In the genomic region with DNA sequence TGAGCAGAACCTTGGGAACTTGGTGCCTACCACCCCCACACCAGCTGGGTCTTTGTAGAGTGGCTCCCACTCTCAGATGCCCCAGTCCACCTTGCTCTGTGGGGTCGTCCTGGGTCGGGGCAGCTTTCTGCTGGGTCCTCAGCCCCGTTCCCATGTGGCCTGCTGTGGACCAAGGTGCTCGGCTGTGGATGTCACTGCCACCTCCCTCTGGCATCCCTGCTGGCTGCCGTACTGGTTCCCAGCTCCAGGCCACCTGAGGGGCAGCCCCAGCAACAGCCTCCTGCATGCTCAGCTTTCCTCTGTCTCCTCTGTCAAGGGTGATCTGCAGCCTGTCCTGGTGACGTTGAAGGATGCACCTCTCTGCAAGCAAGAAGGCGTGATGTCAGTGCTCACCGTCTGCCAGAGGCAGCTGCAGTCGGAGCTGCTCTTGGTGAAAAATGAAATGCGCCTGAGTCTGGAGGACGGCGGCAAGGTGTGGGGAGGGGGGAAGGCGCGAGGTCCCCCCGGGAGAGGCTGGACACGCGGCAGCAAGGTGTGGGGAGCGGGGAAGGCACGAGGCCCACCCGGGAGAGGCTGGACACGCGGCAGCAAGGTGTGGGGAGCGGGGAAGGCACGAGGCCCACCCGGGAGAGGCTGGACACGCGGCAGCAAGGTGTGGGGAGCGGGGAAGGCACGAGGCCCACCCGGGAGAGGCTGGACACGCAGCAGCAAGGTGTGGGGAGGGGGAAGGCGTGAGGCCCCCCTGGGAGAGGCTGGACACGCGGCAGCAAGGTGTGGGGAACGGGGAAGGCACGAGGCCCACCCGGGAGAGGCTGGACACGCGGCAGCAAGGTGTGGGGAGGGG, we compare ENCODE assay signal across 16 cellular contexts.
"Had no signal": no experiment of that assay in that cellular context is flagged by ENCODE, and none has a peak within 500 bp of the region (broad histone marks: within the 10 kb centered on the region; RNA-seq: fewer than 3 reads in every experiment).

No MANE protein-coding gene starts in this region.

- H3K4me3 ChIP-seq: dorsolateral prefrontal cortex, left ventricle myocardium inferior, tibial artery had no signal

- H3K27ac ChIP-seq: dorsolateral prefrontal cortex, foreskin keratinocyte, left ventricle myocardium inferior, tibial artery had no signal

- DNase-seq: activated CD4-positive, alpha-beta T cell treated with anti-CD3 and anti-CD28 coated beads, Interleukin-2, amount 50 U/mL, for 1 hour; activated CD4-positive, CD25-positive, alpha-beta regulatory T cell treated with anti-CD3 and anti-CD28 coated beads, Interleukin-2, amount 50 U/mL, for 72 hours; activated naive CD8-positive, alpha-beta T cell treated with anti-CD3 and anti-CD28 coated beads for 36 hours; activated T-cell treated with anti-CD3 and anti-CD28 coated beads for 4 hours; amniotic stem cell; caudate nucleus; left ventricle myocardium inferior; mesendoderm; naive thymus-derived CD4-positive, alpha-beta T cell; retina; stimulated activated CD4-positive, alpha-beta T cell treated with anti-CD3 and anti-CD28 coated beads, Interleukin-2, amount 100 ng/mL, for 24 hours; stimulated activated naive CD4-positive, alpha-beta T cell treated with Interleukin-2 at 50 U/mL for 16 hours; T-helper 1 cell; tibial artery had no signal

- H3K27ac Mint-ChIP-seq: activated naive CD8-positive, alpha-beta T cell treated with anti-CD3 and anti-CD28 coated beads for 36 hours had no signal

- ATAC-seq: foreskin keratinocyte; naive thymus-derived CD4-positive, alpha-beta T cell had no signal

- H3K27me3 Mint-ChIP-seq: activated naive CD8-positive, alpha-beta T cell treated with anti-CD3 and anti-CD28 coated beads for 36 hours; naive thymus-derived CD4-positive, alpha-beta T cell had no signal

- H3K4me1 ChIP-seq: left ventricle myocardium inferior, tibial artery had no signal

- H3K4me3 Mint-ChIP-seq: activated naive CD8-positive, alpha-beta T cell treated with anti-CD3 and anti-CD28 coated beads for 36 hours; naive thymus-derived CD4-positive, alpha-beta T cell had no signal

- H3K4me1 Mint-ChIP-seq: activated naive CD8-positive, alpha-beta T cell treated with anti-CD3 and anti-CD28 coated beads for 36 hours had no signal

- H3K9me3 Mint-ChIP-seq: activated naive CD8-positive, alpha-beta T cell treated with anti-CD3 and anti-CD28 coated beads for 36 hours; naive thymus-derived CD4-positive, alpha-beta T cell had no signal

- H3K27me3 ChIP-seq: dorsolateral prefrontal cortex, foreskin keratinocyte, tibial artery had no signal

- H3K9me3 ChIP-seq: left ventricle myocardium inferior, tibial artery had no signal
